13 cellular contexts compared by ENCODE assay signal in the genomic region with DNA sequence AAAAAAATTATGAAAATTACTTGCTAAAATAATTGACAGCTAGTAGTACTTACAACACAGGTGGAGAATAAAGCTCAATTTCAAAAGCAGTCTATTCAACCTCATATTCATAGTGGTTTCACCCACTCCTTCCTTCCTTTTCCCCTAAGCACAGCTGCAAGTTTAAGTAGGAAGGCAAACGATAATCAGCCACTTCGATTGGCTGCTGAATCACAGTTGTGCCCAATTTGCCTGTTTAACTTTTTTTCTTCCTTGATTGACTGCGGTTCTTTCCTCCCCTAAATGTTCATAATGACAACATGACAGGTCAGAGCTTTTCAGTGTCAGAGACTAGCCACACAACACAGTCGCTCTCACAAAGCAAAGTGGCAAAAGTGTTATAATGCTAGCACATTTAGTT.
DNase-seq lines count a peak whose midpoint lies in the region; ATAC-seq lines count a peak whose summit lies in the region.
"Had no signal": no experiment of that assay in that cellular context is flagged by ENCODE, and none has a peak within 500 bp of the region (broad histone marks: within the 10 kb centered on the region; RNA-seq: fewer than 3 reads in every experiment).

No MANE protein-coding gene starts in this region.

- ATAC-seq in GM18858 (IDR thresholded peaks at IDR 0.05; ENCODE audit: unreplicated experiment) (peak; percentile 97), GM21528 (IDR thresholded peaks at IDR 0.05; ENCODE audit: low FRiP score, unreplicated experiment) (peak; percentile 62), HG03175 (IDR thresholded peaks at IDR 0.05; ENCODE audit: unreplicated experiment) (peak; percentile 54), left lobe of liver (no peak)
- peak; percentile 77 for ATAC-seq in activated naive CD8-positive, alpha-beta T cell treated with anti-CD3 and anti-CD28 coated beads, Interleukin-2, amount 50 U/mL, for 24 hours
- ATAC-seq: K562 had no signal

- H3K4me1 Mint-ChIP-seq in activated naive CD8-positive, alpha-beta T cell treated with anti-CD3 and anti-CD28 coated beads, Interleukin-2, amount 50 U/mL, for 24 hours: peaks cover 12% of the 10 kb centered on the region
- H3K4me1 Mint-ChIP-seq: neural crest cell had no signal

- peaks cover 2% of the 10 kb centered on the region for H3K27me3 Mint-ChIP-seq in activated naive CD8-positive, alpha-beta T cell treated with anti-CD3 and anti-CD28 coated beads, Interleukin-2, amount 50 U/mL, for 24 hours

- H3K36me3 Mint-ChIP-seq in activated naive CD8-positive, alpha-beta T cell treated with anti-CD3 and anti-CD28 coated beads, Interleukin-2, amount 50 U/mL, for 24 hours (ENCODE audit: low read depth): no peaks in the 10 kb centered on the region

- peaks cover 7% of the 10 kb centered on the region for H3K9me3 Mint-ChIP-seq in activated naive CD8-positive, alpha-beta T cell treated with anti-CD3 and anti-CD28 coated beads, Interleukin-2, amount 50 U/mL, for 24 hours
- H3K9me3 Mint-ChIP-seq: neural crest cell had no signal

- peak overlapping the region; percentile 67 for H3K4me3 Mint-ChIP-seq in activated naive CD8-positive, alpha-beta T cell treated with anti-CD3 and anti-CD28 coated beads, Interleukin-2, amount 50 U/mL, for 24 hours
- H3K4me3 Mint-ChIP-seq: neural crest cell had no signal

- peak overlapping the region; percentile 52 for H3K27ac Mint-ChIP-seq in activated naive CD8-positive, alpha-beta T cell treated with anti-CD3 and anti-CD28 coated beads, Interleukin-2, amount 50 U/mL, for 24 hours

- no peak for DNase-seq in activated naive CD8-positive, alpha-beta T cell treated with anti-CD3 and anti-CD28 coated beads, Interleukin-2, amount 50 U/mL, for 24 hours
- DNase-seq in stimulated activated CD4-positive, alpha-beta T cell treated with anti-CD3 and anti-CD28 coated beads, Interleukin-4, amount 100 ng/mL, for 1 hour: no peak
- DNase-seq in left lobe of liver (ENCODE audit: low spot score): no peak
- no peak for DNase-seq in stimulated activated naive CD4-positive, alpha-beta T cell treated with Interleukin-2 at 50 U/mL for 16 hours (lab: John Stamatoyannopoulos, UW)
- no peak for DNase-seq in effector CD8-positive, alpha-beta T cell (lab: John Stamatoyannopoulos, UW)
- DNase-seq: GM23248, islet precursor cell, NCI-H524 had no signal
